In genomic region chr3:30779686-30780287, GRCh38 we compare ENCODE assay signal across 1 cellular context.
TF ChIP-seq lines count a peak whose summit lies in the region.

No MANE protein-coding gene starts in this region.

TF ChIP-seq in GM23338, 12 proteins besides CTCF, POLR2A, EP300 and RAD21 (continued from another document):
- TF ChIP-seq REST (IDR thresholded peaks at IDR 0.05; ENCODE audit: unreplicated experiment) (no peak), EZH2phosphoT487 (IDR thresholded peaks at IDR 0.05; ENCODE audit: unreplicated experiment) (no peak), JUNB (IDR thresholded peaks at IDR 0.05; ENCODE audit: unreplicated experiment) (no peak)
